Comparison of ENCODE assay signal across 18 cellular contexts in the genomic region with DNA sequence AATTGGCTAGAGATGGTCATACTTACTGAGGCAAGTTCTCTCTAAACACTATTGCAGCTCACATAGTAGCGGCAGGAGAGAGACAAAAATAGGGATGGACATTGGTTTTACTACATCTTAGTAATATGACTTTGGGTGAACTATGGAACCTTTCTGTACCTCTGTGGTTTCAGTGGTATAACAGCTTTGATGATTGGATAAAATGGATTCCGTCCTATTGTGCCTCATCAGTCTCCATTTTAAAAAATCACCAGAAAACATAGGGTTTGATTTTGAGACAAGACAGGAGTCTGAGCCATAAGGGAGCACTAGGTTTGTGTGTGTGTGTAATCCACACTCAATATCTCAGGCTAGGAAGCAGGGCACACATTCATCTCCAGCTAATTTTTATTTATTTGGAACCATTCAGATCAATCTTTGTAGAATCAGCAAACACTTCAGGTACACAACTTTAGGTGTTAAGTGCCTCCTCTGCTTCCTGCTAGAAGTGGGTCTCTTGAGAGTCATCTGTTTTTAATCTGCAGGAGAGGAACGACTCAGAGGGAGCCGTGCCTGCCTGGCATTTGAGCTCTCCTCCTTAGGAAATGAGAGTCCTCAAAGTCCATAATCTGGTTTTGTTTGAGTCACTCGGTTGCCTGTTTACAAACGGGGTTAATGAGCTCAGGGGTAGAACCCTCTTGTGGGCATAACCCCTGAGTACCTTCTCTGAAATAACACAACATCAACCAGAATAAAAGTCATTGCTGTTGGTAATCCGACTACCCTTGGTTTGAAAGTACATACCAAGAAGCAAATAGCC.
DNase-seq lines count a peak whose midpoint lies in the region; ATAC-seq and TF ChIP-seq lines count a peak whose summit lies in the region.
"Had no signal": no experiment of that assay in that cellular context is flagged by ENCODE, and none has a peak within 500 bp of the region (broad histone marks: within the 10 kb centered on the region; RNA-seq: fewer than 3 reads in every experiment).

No MANE protein-coding gene starts in this region.

- WGBS in mammary epithelial cell (ENCODE audit: low coverage, missing lambda C conversion rate): 84% methylated on average over 7 of the region's 7 CpGs
- 41% methylated on average over 7 of the region's 7 CpGs for WGBS in smooth muscle cell (ENCODE audit: low lambda C conversion rate)

- H3K36me3 Mint-ChIP-seq in MCF 10A (ENCODE audit: insufficient read depth, unreplicated experiment): no peaks in the 10 kb centered on the region
- H3K36me3 Mint-ChIP-seq: neural progenitor cell had no signal

- intact Hi-C loops in mammary epithelial cell (cut with micrococcal nuclease): no loop called here
- intact Hi-C loops in MCF 10A (cut with micrococcal nuclease): no loop called here

- H3K9ac ChIP-seq in mammary epithelial cell (ENCODE audit: insufficient read depth, low read length) (no peak overlapping the region), smooth muscle cell (ENCODE audit: low read depth) (no peak overlapping the region)
- H3K9ac ChIP-seq: neural progenitor cell had no signal

- H3K4me1 ChIP-seq in mammary epithelial cell (ENCODE audit: insufficient read depth, low read length) (no peaks in the 10 kb centered on the region), smooth muscle cell (ENCODE audit: low read depth) (peaks cover 5% of the 10 kb centered on the region)
- H3K4me1 ChIP-seq: gastroesophageal sphincter, neural progenitor cell, vagina had no signal

- POLR2A ChIA-PET in MCF 10A (lab: Yijun Ruan, JAX): interaction anchor here (0.6 to 1.5 kb wide), 3 partner anchors 57 to 161 kb away, joined by 3 to 4 read pairs (median 3); no protein-coding TSS in a partner anchor

- peak; percentile 31 for DNase-seq in mammary epithelial cell
- no peak for DNase-seq in MCF 10A (ENCODE audit: unreplicated experiment)
- DNase-seq in NCI-H510A (lab: John Stamatoyannopoulos, UW): peak; percentile 17
- peak; percentile 84 for DNase-seq in fibroblast of peridontal ligament (ENCODE audit: extremely low read depth)
- DNase-seq in smooth muscle cell (lab: John Stamatoyannopoulos, UW; ENCODE audit: unreplicated experiment): no peak
- DNase-seq in OCI-M2 (lab: John Stamatoyannopoulos, UW; ENCODE audit: unreplicated experiment): no peak
- no peak for DNase-seq in central memory CD4-positive, alpha-beta T cell
- DNase-seq: activated CD8-positive, alpha-beta T cell treated with anti-CD3 and anti-CD28 coated beads for 36 hours; NCI-H2107; retina; Right ventricle myocardium superior; T-helper 17 cell had no signal

- H3K79me2 ChIP-seq in mammary epithelial cell (ENCODE audit: insufficient read depth, low read length): no peaks in the 10 kb centered on the region
- no peaks in the 10 kb centered on the region for H3K79me2 ChIP-seq in smooth muscle cell (ENCODE audit: low read depth)

- H3K4me3 ChIP-seq in mammary epithelial cell (replicated peaks in 1 of 3; ENCODE audit: insufficient read depth in 1 of 3, low read depth in 2 of 3, low read length in 3 of 3) (no peak overlapping the region), smooth muscle cell (no peak overlapping the region)
- H3K4me3 ChIP-seq: gastroesophageal sphincter, neural progenitor cell, vagina had no signal

- H3K9me3 Mint-ChIP-seq in MCF 10A (ENCODE audit: unreplicated experiment): peaks cover 8% of the 10 kb centered on the region
- H3K9me3 Mint-ChIP-seq: activated T-helper 1 cell treated with anti-CD3 and anti-CD28 coated beads, Interleukin-12 subunit alpha, Interleukin-12 subunit beta, Interleukin-2, Interleukin-4 antibody, amounts not matched to agents 30 ng/mL and 10 ng/mL and 1 ng/mL, durations not matched to agents 14 hours and 24 hours and 36 hours had no signal

- H3K27ac Mint-ChIP-seq in MCF 10A (ENCODE audit: low read depth, unreplicated experiment): no peak overlapping the region
- H3K27ac Mint-ChIP-seq: activated CD8-positive, alpha-beta T cell treated with anti-CD3 and anti-CD28 coated beads for 36 hours; activated T-helper 1 cell treated with anti-CD3 and anti-CD28 coated beads, Interleukin-12 subunit alpha, Interleukin-12 subunit beta, Interleukin-2, Interleukin-4 antibody, amounts not matched to agents 30 ng/mL and 10 ng/mL and 1 ng/mL, durations not matched to agents 14 hours and 24 hours and 36 hours; neural progenitor cell; T-helper 17 cell; WTC11 had no signal

- H3F3A ChIP-seq in smooth muscle cell (ENCODE audit: low read depth): no peaks in the 10 kb centered on the region

- BruUV-seq in mammary epithelial cell (replicated peaks; lab: Mats Ljungman, UMichigan) (no TSS peak), MCF 10A (replicated peaks; lab: Mats Ljungman, UMichigan) (no TSS peak)

- H3K9me3 ChIP-seq in mammary epithelial cell (replicated peaks; ENCODE audit: insufficient read depth, low read length): peaks cover 12% of the 10 kb centered on the region
- H3K9me3 ChIP-seq in smooth muscle cell (replicated peaks; ENCODE audit: low read depth): no peaks in the 10 kb centered on the region
- H3K9me3 ChIP-seq: gastroesophageal sphincter, vagina had no signal

- no peak overlapping the region for H2AFZ ChIP-seq in mammary epithelial cell (ENCODE audit: low read depth, low read length)
- H2AFZ ChIP-seq in smooth muscle cell (ENCODE audit: low read depth): no peak overlapping the region
- H2AFZ ChIP-seq: neural progenitor cell had no signal

- H4K20me1 ChIP-seq in mammary epithelial cell (ENCODE audit: insufficient read depth, low read length) (no peaks in the 10 kb centered on the region), smooth muscle cell (ENCODE audit: low read depth) (no peaks in the 10 kb centered on the region)

- H3K36me3 ChIP-seq in mammary epithelial cell (ENCODE audit: insufficient read depth, low read length) (no peaks in the 10 kb centered on the region), smooth muscle cell (ENCODE audit: low read depth) (no peaks in the 10 kb centered on the region)
- H3K36me3 ChIP-seq: gastroesophageal sphincter, neural progenitor cell, vagina had no signal

- CTCF ChIA-PET in mammary epithelial cell (lab: Charles Lee; ENCODE audit: low non-redundant PET): no interaction called here
- CTCF ChIA-PET in MCF 10A (lab: Yijun Ruan, JAX): no interaction called here

- dilution Hi-C loops in mammary epithelial cell (cut with HindIII; ENCODE audit: low sequenced_read_pairs): no loop called here

- ATAC-seq in GM18907 (IDR thresholded peaks at IDR 0.05; ENCODE audit: unreplicated experiment): no peak
- ATAC-seq: activated CD8-positive, alpha-beta T cell treated with anti-CD3 and anti-CD28 coated beads for 36 hours; gastroesophageal sphincter; T-helper 17 cell; WTC11 had no signal

- in situ Hi-C loops in mammary epithelial cell (cut with MboI; ENCODE audit: low sequenced_read_pairs in 2 of 2): no loop called here

- TF ChIP-seq CTCF in mammary epithelial cell (conservative IDR thresholded peaks at IDR 0.05 in 1 of 2, IDR thresholded peaks at IDR 0.05 in 1 of 2; ENCODE audit: extremely low read depth in 1 of 2, insufficient read depth in 1 of 2, low read depth in 1 of 2, low read length in 2 of 2): no peak
- TF ChIP-seq CTCF in MCF 10A (IDR thresholded peaks at IDR 0.05; ENCODE audit: unreplicated experiment): no peak
- TF ChIP-seq CTCF in smooth muscle cell (IDR thresholded peaks at IDR 0.05; ENCODE audit: borderline replicate concordance, insufficient read depth, poor library complexity, severe bottlenecking): no peak

- no peaks in the 10 kb centered on the region for H3K4me1 Mint-ChIP-seq in MCF 10A (ENCODE audit: insufficient read depth, unreplicated experiment)
- H3K4me1 Mint-ChIP-seq: neural progenitor cell, T-helper 17 cell had no signal

- H3K27me3 Mint-ChIP-seq in MCF 10A (ENCODE audit: insufficient read depth, unreplicated experiment): no peaks in the 10 kb centered on the region
- H3K27me3 Mint-ChIP-seq: activated CD8-positive, alpha-beta T cell treated with anti-CD3 and anti-CD28 coated beads for 36 hours; T-helper 17 cell had no signal

- H3K4me2 ChIP-seq in mammary epithelial cell (ENCODE audit: insufficient read depth, low read depth, low read length) (no peak overlapping the region), smooth muscle cell (peak overlapping the region; percentile 25)
- H3K4me2 ChIP-seq: neural progenitor cell had no signal

- H3K27me3 ChIP-seq in mammary epithelial cell (ENCODE audit: insufficient read depth, low read length) (no peaks in the 10 kb centered on the region), smooth muscle cell (ENCODE audit: low read depth) (no peaks in the 10 kb centered on the region)
- H3K27me3 ChIP-seq: gastroesophageal sphincter, neural progenitor cell, vagina had no signal

- no peak overlapping the region for H3K27ac ChIP-seq in mammary epithelial cell (ENCODE audit: insufficient read depth, low read depth, low read length)
- no peak overlapping the region for H3K27ac ChIP-seq in smooth muscle cell (ENCODE audit: low read depth)
- H3K27ac ChIP-seq: gastroesophageal sphincter, neural progenitor cell, vagina had no signal

- no peak overlapping the region for H3K4me3 Mint-ChIP-seq in MCF 10A (ENCODE audit: unreplicated experiment)
- H3K4me3 Mint-ChIP-seq: activated CD8-positive, alpha-beta T cell treated with anti-CD3 and anti-CD28 coated beads for 36 hours; activated T-helper 1 cell treated with anti-CD3 and anti-CD28 coated beads, Interleukin-12 subunit alpha, Interleukin-12 subunit beta, Interleukin-2, Interleukin-4 antibody, amounts not matched to agents 30 ng/mL and 10 ng/mL and 1 ng/mL, durations not matched to agents 14 hours and 24 hours and 36 hours; neural progenitor cell; T-helper 17 cell; WTC11 had no signal

Comparison
In these comparisons a context has a peak if more than half of its experiments do, and no peak if none do; other contexts are left out.
1. DNase-seq: peak in mammary epithelial cell (single experiment), NCI-H510A (single experiment) and fibroblast of peridontal ligament (single experiment); none in MCF 10A (single experiment), smooth muscle cell (single experiment), OCI-M2 (single experiment) and central memory CD4-positive, alpha-beta T cell (single experiment).